In genomic region chr6:17950095-17950494, GRCh38 we compare ENCODE assay signal across 17 cellular contexts. TPM values are rescaled to one million over a fixed set of nuclear protein-coding genes. Genes with fewer than 3 reads are reported as not detected.
"Had no signal": no experiment of that assay in that cellular context is flagged by ENCODE, and none has a peak within 500 bp of the region (broad histone marks: within the 10 kb centered on the region; RNA-seq: fewer than 3 reads in every experiment).

No MANE protein-coding gene starts in this region.

- H3K36me3 ChIP-seq: colonic mucosa, gastroesophageal sphincter had no signal

- H3K27me3 ChIP-seq: colonic mucosa, gastroesophageal sphincter, heart left ventricle, stomach, testis had no signal

- ATAC-seq: activated CD8-positive, alpha-beta T cell treated with anti-CD3 and anti-CD28 coated beads, Interleukin-2, amount 10 ng/mL, durations not matched to agents 7 days and 5 days; gastroesophageal sphincter; heart left ventricle; naive thymus-derived CD4-positive, alpha-beta T cell had no signal

- H3K4me1 ChIP-seq: colonic mucosa, testis had no signal

- H3K27ac ChIP-seq: colonic mucosa, heart left ventricle, left ventricle myocardium inferior, stomach, testis had no signal

- H3K9me3 ChIP-seq: colonic mucosa, gastroesophageal sphincter, heart left ventricle, stomach, testis had no signal

- DNase-seq: activated CD4-positive, alpha-beta T cell treated with anti-CD3 and anti-CD28 coated beads, Interleukin-2, amount 10 ng/mL, durations not matched to agents 24 days and 14 days; activated CD8-positive, alpha-beta T cell treated with anti-CD3 and anti-CD28 coated beads, Interleukin-2, amount 10 ng/mL, durations not matched to agents 7 days and 5 days; activated naive CD4-positive, alpha-beta T cell treated with anti-CD3 and anti-CD28 coated beads for 36 hours; activated T-cell treated with anti-CD3 and anti-CD28 coated beads, Interleukin-2, amount 50 U/mL, for 24 hours; anterior cingulate cortex; caudate nucleus; colonic mucosa; heart left ventricle; kidney glomerular epithelial cell; left ventricle myocardium inferior; naive thymus-derived CD4-positive, alpha-beta T cell; posterior cingulate gyrus; stomach; T1000; testis had no signal

- H3K4me3 ChIP-seq: colonic mucosa, gastroesophageal sphincter, heart left ventricle, left ventricle myocardium inferior, stomach, testis had no signal

RNA-seq across cellular contexts. Expression of gene KIF13A, which starts 37.3 kb away (rescaled TPM):
- total RNA-seq: activated CD4-positive, alpha-beta T cell treated with anti-CD3 and anti-CD28 coated beads, Interleukin-2, amount 10 ng/mL, durations not matched to agents 24 days and 14 days; activated CD8-positive, alpha-beta T cell treated with anti-CD3 and anti-CD28 coated beads, Interleukin-2, amount 10 ng/mL, durations not matched to agents 7 days and 5 days; activated naive CD4-positive, alpha-beta T cell treated with anti-CD3 and anti-CD28 coated beads for 36 hours; activated T-helper 2 cell treated with anti-CD3 and anti-CD28 coated beads, Interferon-gamma antibody, Interleukin-2, Interleukin-4, amounts not matched to agents 10 μg/mL and 5 μg/mL and 100 μg/mL, durations not matched to agents 14 hours and 24 hours and 36 hours had no signal
- polyA plus RNA-seq: naive thymus-derived CD4-positive, alpha-beta T cell had no signal
